20 cellular contexts compared by ENCODE assay signal in genomic region chr6:33217681-33218080, GRCh38.
"Had no signal": no experiment of that assay in that cellular context is flagged by ENCODE, and none has a peak within 500 bp of the region (broad histone marks: within the 10 kb centered on the region; RNA-seq: fewer than 3 reads in every experiment).

No MANE protein-coding gene starts in this region.

- H3K36me3 ChIP-seq: adrenal gland, left lung, prostate gland, right atrium auricular region had no signal

- DNase-seq: activated CD4-positive, alpha-beta T cell treated with anti-CD3 and anti-CD28 coated beads, Interleukin-2, amount 10 ng/mL, durations not matched to agents 24 days and 14 days; activated CD4-positive, CD25-positive, alpha-beta regulatory T cell; activated CD8-positive, alpha-beta memory T cell treated with anti-CD3 and anti-CD28 coated beads, Interleukin-2, amount 50 U/mL, for 48 hours; activated CD8-positive, alpha-beta T cell treated with anti-CD3 and anti-CD28 coated beads, Interleukin-2, amount 10 ng/mL, durations not matched to agents 7 days and 5 days; activated gamma-delta T cell treated with Interleukin-2 at 50 U/mL for 16 hours; activated T-cell treated with anti-CD3 and anti-CD28 coated beads, Interleukin-2, amount 50 U/mL, for 48 hours; effector CD8-positive, alpha-beta T cell; foreskin melanocyte; left lung; nephron progenitor cell; stimulated activated CD4-positive, alpha-beta T cell treated with anti-CD3 and anti-CD28 coated beads, Interleukin-2, amount 100 ng/mL, for 24 hours; T-cell; T-helper 9 cell; trophoblast cell had no signal

- H3K4me3 Mint-ChIP-seq: activated CD4-positive, alpha-beta T cell treated with anti-CD3 and anti-CD28 coated beads, Interleukin-2, amount 10 ng/mL, durations not matched to agents 24 days and 14 days; activated CD8-positive, alpha-beta T cell treated with anti-CD3 and anti-CD28 coated beads, Interleukin-2, amount 10 ng/mL, durations not matched to agents 7 days and 5 days; dendritic cell treated with granulocyte-macrophage colony-stimulating factor and Interleukin-4, amounts not matched to agents 40 ng/mL and 50 ng/mL, for 4 days; nephron progenitor cell; stimulated activated naive CD8-positive, alpha-beta T cell treated with anti-CD3 and anti-CD28 coated beads, Interleukin-15, Interleukin-2, amounts not matched to agents 100 ng/mL and 50 ng/mL, for 24 hours; T-cell had no signal

- H3K9me3 ChIP-seq: adrenal gland, left lung, prostate gland, right atrium auricular region had no signal

- H3K9me3 Mint-ChIP-seq: activated CD4-positive, alpha-beta T cell treated with anti-CD3 and anti-CD28 coated beads, Interleukin-2, amount 10 ng/mL, durations not matched to agents 24 days and 14 days; activated naive CD4-positive, alpha-beta T cell treated with anti-CD3 and anti-CD28 coated beads, Interleukin-2, amount 50 U/mL, for 72 hours; dendritic cell treated with granulocyte-macrophage colony-stimulating factor and Interleukin-4, amounts not matched to agents 40 ng/mL and 50 ng/mL, for 4 days; stimulated activated naive CD8-positive, alpha-beta T cell treated with anti-CD3 and anti-CD28 coated beads, Interleukin-15, Interleukin-2, amounts not matched to agents 100 ng/mL and 50 ng/mL, for 24 hours; T-cell had no signal

- H3K27ac ChIP-seq: adrenal gland, left lung, prostate gland, right atrium auricular region had no signal

- H3K27ac Mint-ChIP-seq: activated CD4-positive, alpha-beta T cell treated with anti-CD3 and anti-CD28 coated beads, Interleukin-2, amount 10 ng/mL, durations not matched to agents 24 days and 14 days; activated CD8-positive, alpha-beta T cell treated with anti-CD3 and anti-CD28 coated beads, Interleukin-2, amount 10 ng/mL, durations not matched to agents 7 days and 5 days; activated naive CD4-positive, alpha-beta T cell treated with anti-CD3 and anti-CD28 coated beads, Interleukin-2, amount 50 U/mL, for 72 hours; dendritic cell treated with granulocyte-macrophage colony-stimulating factor and Interleukin-4, amounts not matched to agents 40 ng/mL and 50 ng/mL, for 4 days; nephron progenitor cell; stimulated activated naive CD8-positive, alpha-beta T cell treated with anti-CD3 and anti-CD28 coated beads, Interleukin-15, Interleukin-2, amounts not matched to agents 100 ng/mL and 50 ng/mL, for 24 hours had no signal

- H3K4me1 ChIP-seq: prostate gland had no signal

- H3K36me3 Mint-ChIP-seq: activated naive CD4-positive, alpha-beta T cell treated with anti-CD3 and anti-CD28 coated beads, Interleukin-2, amount 50 U/mL, for 72 hours; T-cell had no signal

- H3K27me3 ChIP-seq: right atrium auricular region had no signal

- H3K4me3 ChIP-seq: adrenal gland, left lung, prostate gland, right atrium auricular region had no signal

- ATAC-seq: activated CD8-positive, alpha-beta T cell treated with anti-CD3 and anti-CD28 coated beads, Interleukin-2, amount 10 ng/mL, durations not matched to agents 7 days and 5 days; left lung; T-cell had no signal
